In genomic region chr6:80535914-80536565, GRCh38 we compare ENCODE assay signal across 15 cellular contexts.
DNase-seq lines count a peak whose midpoint lies in the region; ATAC-seq, FAIRE-seq and TF ChIP-seq lines count a peak whose summit lies in the region.
"Had no signal": no experiment of that assay in that cellular context is flagged by ENCODE, and none has a peak within 500 bp of the region (broad histone marks: within the 10 kb centered on the region; RNA-seq: fewer than 3 reads in every experiment).

No MANE protein-coding gene starts in this region.

- no peak overlapping the region for H3K9ac ChIP-seq in H1 (replicated peaks in 1 of 4; ENCODE audit: extremely low read depth in 1 of 4, low read depth in 3 of 4, low read length in 3 of 4)
- no peak overlapping the region for H3K9ac ChIP-seq in neural progenitor cell

- peak overlapping the region; percentile 50; the same call in 1 of the 2 replicates for H3K27ac ChIP-seq in H1 (ENCODE audit: low read depth, low read length)
- H3K27ac ChIP-seq in neural progenitor cell, result no peak overlapping the region
- H3K27ac ChIP-seq: colonic mucosa, ovary, SJCRH30, upper lobe of left lung had no signal

- H3K4me3 Mint-ChIP-seq in neural progenitor cell, result no peak overlapping the region
- H3K4me3 Mint-ChIP-seq: memory B cell had no signal

- TF ChIP-seq CTCF in H1 (IDR thresholded peaks at IDR 0.05; ENCODE audit: control extremely low read depth in 1 of 3, insufficient read depth in 1 of 3, low read depth in 1 of 3, low read length in 3 of 3) (no peak), neural progenitor cell (IDR thresholded peaks at IDR 0.05) (no peak)

- H3K23ac ChIP-seq in H1 (ENCODE audit: insufficient read length), result no peak overlapping the region

- TF ChIP-seq EP300 in H1 (IDR thresholded peaks at IDR 0.05; ENCODE audit: borderline replicate concordance in 1 of 2, low read depth in 2 of 2, low read length in 2 of 2), result no peak

- H4K91ac ChIP-seq in H1 (replicated peaks; ENCODE audit: insufficient read length, low read length), result no peak overlapping the region

- no peak for TF ChIP-seq POLR2A in H1 (IDR thresholded peaks at IDR 0.05; ENCODE audit: control extremely low read depth in 1 of 2, low read depth in 2 of 2, low read length in 2 of 2)

- H3K4me1 ChIP-seq in H1 (replicated peaks in 1 of 4; ENCODE audit: control insufficient read depth in 3 of 4, insufficient read depth in 4 of 4, low read length in 3 of 4) (peaks cover 0 to 2% (median 0%) of the 10 kb centered on the region in 4 experiments; a peak in 1 of 7 replicates), neural progenitor cell (peaks cover 11% of the 10 kb centered on the region)
- H3K4me1 ChIP-seq: colonic mucosa, upper lobe of left lung had no signal

- H2BK120ac ChIP-seq in H1 (replicated peaks; ENCODE audit: low read depth, low read length), result no peak overlapping the region

- H3K56ac ChIP-seq in H1 (replicated peaks; ENCODE audit: insufficient read length, low read depth, low read length), result no peak overlapping the region

- no peak overlapping the region for H4K8ac ChIP-seq in H1 (ENCODE audit: extremely low read depth, insufficient read depth, low read length)

- H3K79me2 ChIP-seq in H1 (ENCODE audit: control insufficient read depth in 1 of 2, insufficient read depth in 2 of 2, low read length in 2 of 2) (no peaks in the 10 kb centered on the region), neural progenitor cell (ENCODE audit: low read depth) (no peaks in the 10 kb centered on the region)

- no peak overlapping the region for H3K4me3 ChIP-seq in H1 (ENCODE audit: extremely low read depth in 1 of 4, insufficient read depth in 2 of 4, low read depth in 3 of 4, low read length in 4 of 4)
- no peak overlapping the region for H3K4me3 ChIP-seq in neural progenitor cell
- H3K4me3 ChIP-seq: colonic mucosa, ovary, SJCRH30, upper lobe of left lung had no signal

- no peak overlapping the region for H3K14ac ChIP-seq in H1 (ENCODE audit: insufficient read length)

- no peaks in the 10 kb centered on the region for H3K23me2 ChIP-seq in H1 (ENCODE audit: low read depth, low read length)

- H3K18ac ChIP-seq in H1 (ENCODE audit: extremely low read depth, low read length), result no peak overlapping the region

- TF ChIP-seq RAD21 in H1 (IDR thresholded peaks at IDR 0.05 in 1 of 2, conservative IDR thresholded peaks at IDR 0.05 in 1 of 2; ENCODE audit: low read depth in 2 of 2, low read length in 2 of 2), result no peak

- H4K20me1 ChIP-seq in H1 (replicated peaks in 1 of 2; ENCODE audit: control insufficient read depth in 1 of 2, insufficient read depth in 2 of 2, low read length in 2 of 2), result no peaks in the 10 kb centered on the region
- H4K20me1 ChIP-seq in neural progenitor cell (ENCODE audit: low read depth), result no peaks in the 10 kb centered on the region

- H4K5ac ChIP-seq in H1 (ENCODE audit: insufficient read length, low read depth, low read length), result no peak overlapping the region

- no peak overlapping the region for H2AK5ac ChIP-seq in H1 (ENCODE audit: low read depth, low read length)

- H3K36me3 Mint-ChIP-seq in neural progenitor cell, result peaks cover 6% of the 10 kb centered on the region
- H3K36me3 Mint-ChIP-seq: memory B cell had no signal

- POLR2A ChIA-PET in H1 (lab: Charles Lee; ENCODE audit: partially characterized antibody), result no interaction called here

- H3K9me3 ChIP-seq in H1 (ENCODE audit: insufficient read depth in 2 of 2, low read depth in 1 of 2, low read length in 1 of 2), result no peaks in the 10 kb centered on the region
- H3K9me3 ChIP-seq in neural progenitor cell (ENCODE audit: low read depth), result no peaks in the 10 kb centered on the region
- H3K9me3 ChIP-seq: colonic mucosa, ovary, upper lobe of left lung had no signal

- no peaks in the 10 kb centered on the region for H3K79me1 ChIP-seq in H1 (ENCODE audit: low read depth, low read length)

- peak; percentile 40 for DNase-seq in SIG-M5 treated with dmso at 0.1 percent for 504 hours (lab: John Stamatoyannopoulos, UW; ENCODE audit: unreplicated experiment)
- DNase-seq in SIG-M5 (lab: John Stamatoyannopoulos, UW), result no peak
- DNase-seq in NCI-H1105 (lab: John Stamatoyannopoulos, UW), result peak; percentile 28
- DNase-seq in H1 (ENCODE audit: low read depth in 1 of 2, low spot score in 2 of 2), result no peak
- no peak for DNase-seq in neural progenitor cell (ENCODE audit: low spot score)
- DNase-seq in NAMALWA (ENCODE audit: low spot score), result no peak
- DNase-seq: colonic mucosa; NCI-H1930; ovary; stimulated activated CD4-positive, alpha-beta T cell treated with anti-CD3 and anti-CD28 coated beads, Interleukin-15, amount 100 ng/mL, for 24 hours; upper lobe of left lung had no signal

- FAIRE-seq in H1 (lab: Jason Lieb, UNC), result no peak

- peaks cover under 1% of the 10 kb centered on the region for H3K27me3 Mint-ChIP-seq in neural progenitor cell (ENCODE audit: insufficient read depth, low read depth)
- H3K27me3 Mint-ChIP-seq: memory B cell had no signal

- H2BK15ac ChIP-seq in H1 (ENCODE audit: low read length), result no peak overlapping the region

- H3F3A ChIP-seq in neural progenitor cell (ENCODE audit: low read depth), result no peaks in the 10 kb centered on the region

- 0 out of 2 replicates have a peak overlapping the region, but pooled peaks have one; percentile 83 for H2AFZ ChIP-seq in H1 (ENCODE audit: low read length)
- H2AFZ ChIP-seq in neural progenitor cell (replicated peaks), result peak overlapping the region; percentile 89

- no peak overlapping the region for H3K4me2 ChIP-seq in H1 (ENCODE audit: insufficient read depth in 1 of 2, low read depth in 2 of 2, low read length in 2 of 2)
- H3K4me2 ChIP-seq in neural progenitor cell, result no peak overlapping the region

- H3K27me3 ChIP-seq in H1 (replicated peaks in 1 of 4; ENCODE audit: control insufficient read depth in 3 of 4, extremely low read depth in 1 of 4, insufficient read depth in 3 of 4, low read length in 3 of 4), result no peaks in the 10 kb centered on the region
- H3K27me3 ChIP-seq in neural progenitor cell, result no peaks in the 10 kb centered on the region
- H3K27me3 ChIP-seq: colonic mucosa, ovary, SJCRH30, upper lobe of left lung had no signal

- peaks cover 2% of the 10 kb centered on the region for H3K4me1 Mint-ChIP-seq in neural progenitor cell
- H3K4me1 Mint-ChIP-seq: memory B cell had no signal

- 89% methylated on average over 1 of the region's 1 CpG; no CpG with 5 or more reads in 1 of the 2 experiments for WGBS in H1 (ENCODE audit: extremely low coverage in 1 of 2, insufficient coverage in 1 of 2, insufficient read length in 1 of 2, insufficient replicate concordance in 2 of 2, low coverage in 1 of 2, low lambda C conversion rate in 2 of 2, missing lambda C conversion rate in 1 of 2), 2 experiments

- no peak overlapping the region for H3K4ac ChIP-seq in H1 (replicated peaks; ENCODE audit: insufficient read length, low read depth, low read length)

- ATAC-seq in GM18873 (IDR thresholded peaks at IDR 0.05; ENCODE audit: low FRiP score, unreplicated experiment) (no peak), HG02610 (IDR thresholded peaks at IDR 0.05; ENCODE audit: unreplicated experiment) (no peak)

- no peaks in the 10 kb centered on the region; a peak in 1 of 8 replicates for H3K36me3 ChIP-seq in H1 (ENCODE audit: control insufficient read depth in 2 of 4, insufficient read depth in 4 of 4, low read length in 3 of 4)
- H3K36me3 ChIP-seq in neural progenitor cell, result no peaks in the 10 kb centered on the region
- H3K36me3 ChIP-seq: colonic mucosa, ovary, SJCRH30, upper lobe of left lung had no signal

- CTCF ChIA-PET in H1 (lab: Charles Lee; ENCODE audit: partially characterized antibody), result interaction anchor here (0.7 to 1.8 kb wide), 2 partner anchors 17 to 218 kb away, joined by 3 to 8 read pairs; no protein-coding TSS in a partner anchor

- H3K9me3 Mint-ChIP-seq in neural progenitor cell, result peaks cover 23% of the 10 kb centered on the region

- H2BK5ac ChIP-seq in H1 (ENCODE audit: low read depth, low read length), result peak overlapping the region; percentile 91; the same call in 1 of the 2 replicates

- H2BK20ac ChIP-seq in H1 (ENCODE audit: low read length), result peak overlapping the region; percentile 66; the same call in 1 of the 2 replicates

- no peak overlapping the region; the same call in 1 of the 2 replicates for H2BK12ac ChIP-seq in H1 (ENCODE audit: low read depth, low read length)

- no peak overlapping the region for H3K27ac Mint-ChIP-seq in neural progenitor cell
- H3K27ac Mint-ChIP-seq: memory B cell had no signal

TF ChIP-seq in H1, 55 proteins besides CTCF, POLR2A, EP300 and RAD21 (continues in another document):
- TF ChIP-seq POU5F1 (IDR thresholded peaks at IDR 0.05; ENCODE audit: low read depth, low read length) (no peak), JUND (IDR thresholded peaks at IDR 0.05; ENCODE audit: low read length) (no peak), POLR2AphosphoS5 (IDR thresholded peaks at IDR 0.05; ENCODE audit: low read depth, low read length) (no peak), SP4 (IDR thresholded peaks at IDR 0.05; ENCODE audit: low read length) (no peak), ZNF274 (IDR thresholded peaks at IDR 0.05; ENCODE audit: borderline replicate concordance, extremely low read depth, low read length) (no peak), EZH2 (IDR thresholded peaks at IDR 0.05; ENCODE audit: low read depth, low read length, severe bottlenecking) (no peak), NRF1 (IDR thresholded peaks at IDR 0.05; ENCODE audit: low read depth, low read length) (no peak), BRCA1 (IDR thresholded peaks at IDR 0.05; ENCODE audit: low read depth, low read length) (no peak), TAF1 (IDR thresholded peaks at IDR 0.05; ENCODE audit: low read depth, low read length) (no peak), USF2 (IDR thresholded peaks at IDR 0.05; ENCODE audit: low read length) (no peak), SRF (IDR thresholded peaks at IDR 0.05; ENCODE audit: low read depth, low read length) (no peak), RNF2 (IDR thresholded peaks at IDR 0.05; ENCODE audit: borderline replicate concordance, low read depth, low read length, missing control alignments, poor library complexity, severe bottlenecking) (no peak), EGR1 (IDR thresholded peaks at IDR 0.05; ENCODE audit: borderline replicate concordance, low read depth, low read length) (no peak), RXRA (IDR thresholded peaks at IDR 0.05; ENCODE audit: insufficient read depth, low read depth, low read length) (no peak), CBX8 (IDR thresholded peaks at IDR 0.05; ENCODE audit: borderline replicate concordance, low read depth, low read length) (no peak), HDAC6 (IDR thresholded peaks at IDR 0.05; ENCODE audit: low read depth, low read length) (no peak), BCL11A (IDR thresholded peaks at IDR 0.05; ENCODE audit: low read depth in 2 of 2, low read length in 2 of 2) (no peak)

Comparison
In these comparisons a context has a peak if more than half of its experiments do, and no peak if none do; other contexts are left out.
1. DNase-seq: peak in SIG-M5 treated with dmso at 0.1 percent for 504 hours (single experiment) and NCI-H1105 (single experiment); none in SIG-M5 (single experiment), H1 (0 of 2), neural progenitor cell (single experiment) and NAMALWA (single experiment).